8 cellular contexts compared by ENCODE assay signal in genomic region chr10:75405201-75406143, GRCh38. TPM values are rescaled to one million over a fixed set of nuclear protein-coding genes. Genes with fewer than 3 reads are reported as not detected.
A peak's percentile ranks its signal among the peaks of the same experiment; 100 is the strongest.
DNase-seq lines count a peak whose midpoint lies in the region; ATAC-seq and TF ChIP-seq lines count a peak whose summit lies in the region.

No MANE protein-coding gene starts in this region.

- peaks cover 68% of the 10 kb centered on the region for H3K27me3 Mint-ChIP-seq in activated T-helper 1 cell treated with anti-CD3 and anti-CD28 coated beads, Interleukin-12 subunit alpha, Interleukin-12 subunit beta, Interleukin-2, Interleukin-4 antibody, amounts not matched to agents 30 ng/mL and 10 ng/mL and 1 ng/mL, durations not matched to agents 14 hours and 24 hours and 36 hours (ENCODE audit: insufficient read depth)

- no peak for TF ChIP-seq POLR2A in stomach (IDR thresholded peaks at IDR 0.05)

- WGBS in stomach, 5 donors = 16 to 46% (median 27%) methylated on average over 50 to 57 of the region's 57 CpGs

- no peaks in the 10 kb centered on the region for H3K9me3 Mint-ChIP-seq in activated T-helper 1 cell treated with anti-CD3 and anti-CD28 coated beads, Interleukin-12 subunit alpha, Interleukin-12 subunit beta, Interleukin-2, Interleukin-4 antibody, amounts not matched to agents 30 ng/mL and 10 ng/mL and 1 ng/mL, durations not matched to agents 14 hours and 24 hours and 36 hours

- DNase-seq in NCI-H1417 (lab: John Stamatoyannopoulos, UW) = peak in 2 of 3 experiments; percentile 35 to 77
- no peak for DNase-seq in NCI-H1417 treated with DMSO at 0.1 percent for 48 hours (lab: John Stamatoyannopoulos, UW)
- DNase-seq in activated T-helper 1 cell treated with anti-CD3 and anti-CD28 coated beads, Interleukin-12 subunit alpha, Interleukin-12 subunit beta, Interleukin-2, Interleukin-4 antibody, amounts not matched to agents 30 ng/mL and 10 ng/mL and 1 ng/mL, durations not matched to agents 14 hours and 24 hours and 36 hours (ENCODE audit: low spot score) = no peak
- no peak for DNase-seq in kidney epithelial cell (ENCODE audit: low read depth)
- DNase-seq in stomach = peak; percentile 82
- DNase-seq in AG20443 (ENCODE audit: low spot score) = no peak
- DNase-seq in AG08396 (ENCODE audit: low spot score) = no peak

- peaks cover 23 to 67% (median 64%) of the 10 kb centered on the region in 4 donors for H3K4me1 ChIP-seq in stomach

- H3K4me3 ChIP-seq in kidney epithelial cell (ENCODE audit: low read depth, low read length) (peak overlapping the region; percentile 91), stomach (peak overlapping the region; percentile 75 to 98 (median 87))

- no peaks in the 10 kb centered on the region for H3K9me3 ChIP-seq in stomach

- H3K27me3 ChIP-seq in kidney epithelial cell (ENCODE audit: control insufficient read depth, insufficient read depth, low read length) = no peaks in the 10 kb centered on the region
- H3K27me3 ChIP-seq in stomach = peaks cover 0 to 65% (median 0%) of the 10 kb centered on the region in 3 donors

- intact Hi-C loops in activated T-helper 1 cell treated with anti-CD3 and anti-CD28 coated beads, Interleukin-12 subunit alpha, Interleukin-12 subunit beta, Interleukin-2, Interleukin-4 antibody, amounts not matched to agents 30 ng/mL and 10 ng/mL and 1 ng/mL, durations not matched to agents 14 hours and 24 hours and 36 hours (cut with micrococcal nuclease) = no loop called here
- intact Hi-C loops in stomach (cut with DNase I; ENCODE audit: low total_unique reads) = no loop called here

- peak overlapping the region; percentile 34 for H3K27ac Mint-ChIP-seq in activated T-helper 1 cell treated with anti-CD3 and anti-CD28 coated beads, Interleukin-12 subunit alpha, Interleukin-12 subunit beta, Interleukin-2, Interleukin-4 antibody, amounts not matched to agents 30 ng/mL and 10 ng/mL and 1 ng/mL, durations not matched to agents 14 hours and 24 hours and 36 hours

- TF ChIP-seq CTCF in kidney epithelial cell (IDR thresholded peaks at IDR 0.05; ENCODE audit: insufficient read depth, low read length, poor library complexity, severe bottlenecking) (no peak), stomach (IDR thresholded peaks at IDR 0.05) (no peak)

- TF ChIP-seq EP300 in stomach (IDR thresholded peaks at IDR 0.05) = no peak

- no peak for ATAC-seq in GM21786 (IDR thresholded peaks at IDR 0.05; ENCODE audit: unreplicated experiment)

- peak overlapping the region; percentile 5 for H3K4me3 Mint-ChIP-seq in activated T-helper 1 cell treated with anti-CD3 and anti-CD28 coated beads, Interleukin-12 subunit alpha, Interleukin-12 subunit beta, Interleukin-2, Interleukin-4 antibody, amounts not matched to agents 30 ng/mL and 10 ng/mL and 1 ng/mL, durations not matched to agents 14 hours and 24 hours and 36 hours

- no peaks in the 10 kb centered on the region for H3K36me3 ChIP-seq in kidney epithelial cell (ENCODE audit: control insufficient read depth, insufficient read depth, low read length)
- H3K36me3 ChIP-seq in stomach = no peaks in the 10 kb centered on the region

- peaks cover 32% of the 10 kb centered on the region for H3K4me1 Mint-ChIP-seq in activated T-helper 1 cell treated with anti-CD3 and anti-CD28 coated beads, Interleukin-12 subunit alpha, Interleukin-12 subunit beta, Interleukin-2, Interleukin-4 antibody, amounts not matched to agents 30 ng/mL and 10 ng/mL and 1 ng/mL, durations not matched to agents 14 hours and 24 hours and 36 hours (ENCODE audit: low read depth)

- H3K36me3 Mint-ChIP-seq in activated T-helper 1 cell treated with anti-CD3 and anti-CD28 coated beads, Interleukin-12 subunit alpha, Interleukin-12 subunit beta, Interleukin-2, Interleukin-4 antibody, amounts not matched to agents 30 ng/mL and 10 ng/mL and 1 ng/mL, durations not matched to agents 14 hours and 24 hours and 36 hours (ENCODE audit: low read depth) = peaks cover 7% of the 10 kb centered on the region

- H3K27ac ChIP-seq in stomach = peak overlapping the region; percentile 92 to 99 (median 96)

RNA-seq across cellular contexts. Expression of gene ZNF503, which starts 3.9 kb away (rescaled TPM):
- total RNA-seq in activated T-helper 1 cell treated with anti-CD3 and anti-CD28 coated beads, Interleukin-12 subunit alpha, Interleukin-12 subunit beta, Interleukin-2, Interleukin-4 antibody, amounts not matched to agents 30 ng/mL and 10 ng/mL and 1 ng/mL, durations not matched to agents 14 hours and 24 hours and 36 hours = 0.07 TPM in 1 of 2 replicates, not detected in the other
- 13.8 and 16.8 TPM in 2 replicates for total RNA-seq in kidney epithelial cell
- total RNA-seq in stomach = 10 to 100 TPM in 2 of 5 donors, 1 to 10 TPM in 3; 3.5 to 24.1 (median 8.2) TPM
- polyA plus RNA-seq in stomach = 10 to 100 TPM; 10.5 to 16.2 (median 15.1) TPM

RNA-seq across cellular contexts. Expression of gene LRMDA, which starts 26.0 kb away (rescaled TPM):
- total RNA-seq in activated T-helper 1 cell treated with anti-CD3 and anti-CD28 coated beads, Interleukin-12 subunit alpha, Interleukin-12 subunit beta, Interleukin-2, Interleukin-4 antibody, amounts not matched to agents 30 ng/mL and 10 ng/mL and 1 ng/mL, durations not matched to agents 14 hours and 24 hours and 36 hours = not detected in 2 replicates
- 18.7 and 24.3 TPM in 2 replicates for total RNA-seq in kidney epithelial cell
- total RNA-seq in stomach = 10 to 100 TPM in 1 of 5 donors, 1 to 10 TPM in 3, not detected in 1; 1.3 to 13.6 (median 6.5) TPM
- polyA plus RNA-seq in stomach = 10 to 100 TPM; 16.9 to 30.2 (median 24.7) TPM

Comparison
In these comparisons a context has a peak if more than half of its experiments do, and no peak if none do; other contexts are left out.
1. DNase-seq: peak in NCI-H1417 (2 of 3) and stomach (single experiment); none in NCI-H1417 treated with DMSO at 0.1 percent for 48 hours (single experiment), activated T-helper 1 cell treated with anti-CD3 and anti-CD28 coated beads, Interleukin-12 subunit alpha, Interleukin-12 subunit beta, Interleukin-2, Interleukin-4 antibody, amounts not matched to agents 30 ng/mL and 10 ng/mL and 1 ng/mL, durations not matched to agents 14 hours and 24 hours and 36 hours (single experiment), kidney epithelial cell (single experiment), AG20443 (single experiment) and AG08396 (single experiment).